1 cellular context compared by ENCODE assay signal in genomic region chr7:974820-975681, GRCh38.
TF ChIP-seq lines count a peak whose summit lies in the region.

A gene with protein sequence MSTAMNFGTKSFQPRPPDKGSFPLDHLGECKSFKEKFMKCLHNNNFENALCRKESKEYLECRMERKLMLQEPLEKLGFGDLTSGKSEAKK (minus strand): TSS chr7:975549. CDS start chr7:975509, 40 bp downstream.

TF ChIP-seq in GM12878, 131 proteins besides CTCF, POLR2A, EP300 and RAD21 (continued from another document and continues in another):
- TF ChIP-seq, protein P1, sequence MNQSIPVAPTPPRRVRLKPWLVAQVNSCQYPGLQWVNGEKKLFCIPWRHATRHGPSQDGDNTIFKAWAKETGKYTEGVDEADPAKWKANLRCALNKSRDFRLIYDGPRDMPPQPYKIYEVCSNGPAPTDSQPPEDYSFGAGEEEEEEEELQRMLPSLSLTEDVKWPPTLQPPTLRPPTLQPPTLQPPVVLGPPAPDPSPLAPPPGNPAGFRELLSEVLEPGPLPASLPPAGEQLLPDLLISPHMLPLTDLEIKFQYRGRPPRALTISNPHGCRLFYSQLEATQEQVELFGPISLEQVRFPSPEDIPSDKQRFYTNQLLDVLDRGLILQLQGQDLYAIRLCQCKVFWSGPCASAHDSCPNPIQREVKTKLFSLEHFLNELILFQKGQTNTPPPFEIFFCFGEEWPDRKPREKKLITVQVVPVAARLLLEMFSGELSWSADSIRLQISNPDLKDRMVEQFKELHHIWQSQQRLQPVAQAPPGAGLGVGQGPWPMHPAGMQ (IDR thresholded peaks at IDR 0.05; ENCODE audit: borderline replicate concordance) = no peak
- TF ChIP-seq, protein P2, sequence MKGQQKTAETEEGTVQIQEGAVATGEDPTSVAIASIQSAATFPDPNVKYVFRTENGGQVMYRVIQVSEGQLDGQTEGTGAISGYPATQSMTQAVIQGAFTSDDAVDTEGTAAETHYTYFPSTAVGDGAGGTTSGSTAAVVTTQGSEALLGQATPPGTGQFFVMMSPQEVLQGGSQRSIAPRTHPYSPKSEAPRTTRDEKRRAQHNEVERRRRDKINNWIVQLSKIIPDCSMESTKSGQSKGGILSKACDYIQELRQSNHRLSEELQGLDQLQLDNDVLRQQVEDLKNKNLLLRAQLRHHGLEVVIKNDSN (IDR thresholded peaks at IDR 0.05; ENCODE audit: borderline replicate concordance, extremely low read length, insufficient read depth, low read depth, low read length) = no peak
- TF ChIP-seq GATAD2B (conservative IDR thresholded peaks at IDR 0.05; ENCODE audit: low read depth) = peak; percentile 84
- TF ChIP-seq NR2C1 (IDR thresholded peaks at IDR 0.05) = peak; percentile 57
- TF ChIP-seq SMC3 (IDR thresholded peaks at IDR 0.05; ENCODE audit: borderline replicate concordance, low read length) = no peak
- TF ChIP-seq ZNF687 (IDR thresholded peaks at IDR 0.05) = 0 out of 2 replicates have a peak, but pooled peaks have one; percentile 60
- TF ChIP-seq KLF5 (IDR thresholded peaks at IDR 0.05; ENCODE audit: partially characterized antibody) = no peak
- TF ChIP-seq BCL3 (IDR thresholded peaks at IDR 0.05; ENCODE audit: borderline replicate concordance, insufficient read depth, low read depth, low read length, poor library complexity, severe bottlenecking) = peak; percentile 12
- no peak for TF ChIP-seq PAX8 (IDR thresholded peaks at IDR 0.05)
- TF ChIP-seq ETV6 (conservative IDR thresholded peaks at IDR 0.05 in 1 of 2, IDR thresholded peaks at IDR 0.05 in 1 of 2; ENCODE audit: borderline replicate concordance in 1 of 2, low read depth in 1 of 2) = no peak
- no peak for TF ChIP-seq YBX1 (IDR thresholded peaks at IDR 0.05)
- TF ChIP-seq PAX5 (IDR thresholded peaks at IDR 0.05; ENCODE audit: borderline replicate concordance, low read depth, low read length) = 0 out of 2 replicates have a peak, but pooled peaks have one; percentile 7
- no peak for TF ChIP-seq SUPT20H (IDR thresholded peaks at IDR 0.05; ENCODE audit: borderline replicate concordance, control insufficient read depth, low read depth, low read length)
- no peak for TF ChIP-seq PBX3 (IDR thresholded peaks at IDR 0.05; ENCODE audit: insufficient replicate concordance, low read depth, low read length)
- TF ChIP-seq BCL11A (IDR thresholded peaks at IDR 0.05; ENCODE audit: low read depth, low read length) = no peak
- peak; percentile 59; the same call in 1 of the 2 replicates for TF ChIP-seq HDGF (IDR thresholded peaks at IDR 0.05)
- TF ChIP-seq SP1 (IDR thresholded peaks at IDR 0.05; ENCODE audit: low read depth, low read length) = no peak
- TF ChIP-seq ATF7 (IDR thresholded peaks at IDR 0.05; ENCODE audit: low read depth) = no peak
- TF ChIP-seq RUNX3 (IDR thresholded peaks at IDR 0.05; ENCODE audit: low read length) = no peak
- 0 out of 2 replicates have a peak, but pooled peaks have one; percentile 44 for TF ChIP-seq CHD1 (IDR thresholded peaks at IDR 0.05; ENCODE audit: low read depth, low read length)
- no peak for TF ChIP-seq STAT3 (IDR thresholded peaks at IDR 0.05; ENCODE audit: low read depth, low read length)
- peak; percentile 49; the same call in 1 of the 2 replicates for TF ChIP-seq RELB (IDR thresholded peaks at IDR 0.05; ENCODE audit: low read depth)
- no peak for TF ChIP-seq ZBTB33 (IDR thresholded peaks at IDR 0.05)
- TF ChIP-seq NFXL1 (IDR thresholded peaks at IDR 0.05; ENCODE audit: borderline replicate concordance) = no peak
- peak; percentile 69; the same call in 1 of the 2 replicates for TF ChIP-seq STAT1 (conservative IDR thresholded peaks at IDR 0.05)
- TF ChIP-seq TCF7 (IDR thresholded peaks at IDR 0.05; ENCODE audit: borderline replicate concordance) = no peak
- TF ChIP-seq NR2C2 (IDR thresholded peaks at IDR 0.05; ENCODE audit: borderline replicate concordance, control insufficient read depth, insufficient read length, low read depth) = peak; percentile 95
- no peak for TF ChIP-seq MTA3 (IDR thresholded peaks at IDR 0.05; ENCODE audit: borderline replicate concordance, low read length)
- TF ChIP-seq BHLHE40 (IDR thresholded peaks at IDR 0.05; ENCODE audit: borderline replicate concordance in 1 of 2, low read depth in 2 of 2, low read length in 1 of 2) = peak; percentile 50 to 58; a peak in 2 of 4 replicates
- no peak for TF ChIP-seq FOXM1 (IDR thresholded peaks at IDR 0.05; ENCODE audit: low read depth, low read length)
- no peak for TF ChIP-seq GABPA (IDR thresholded peaks at IDR 0.05; ENCODE audit: low read depth)
- no peak for TF ChIP-seq TCF3 (IDR thresholded peaks at IDR 0.05; ENCODE audit: borderline replicate concordance, insufficient read depth, low read depth, low read length)
- no peak for TF ChIP-seq RCOR1 (conservative IDR thresholded peaks at IDR 0.05; ENCODE audit: low read depth, low read length)
- TF ChIP-seq POLR2AphosphoS2 (IDR thresholded peaks at IDR 0.05; ENCODE audit: low read depth, low read length) = peak; percentile 98
- peak; percentile 55; the same call in 1 of the 2 replicates for TF ChIP-seq TAF1 (IDR thresholded peaks at IDR 0.05; ENCODE audit: borderline replicate concordance, low read depth, low read length)
- no peak for TF ChIP-seq CHD4 (IDR thresholded peaks at IDR 0.05)
- TF ChIP-seq MTA2 (IDR thresholded peaks at IDR 0.05; ENCODE audit: low read depth) = no peak
- TF ChIP-seq, protein P3, sequence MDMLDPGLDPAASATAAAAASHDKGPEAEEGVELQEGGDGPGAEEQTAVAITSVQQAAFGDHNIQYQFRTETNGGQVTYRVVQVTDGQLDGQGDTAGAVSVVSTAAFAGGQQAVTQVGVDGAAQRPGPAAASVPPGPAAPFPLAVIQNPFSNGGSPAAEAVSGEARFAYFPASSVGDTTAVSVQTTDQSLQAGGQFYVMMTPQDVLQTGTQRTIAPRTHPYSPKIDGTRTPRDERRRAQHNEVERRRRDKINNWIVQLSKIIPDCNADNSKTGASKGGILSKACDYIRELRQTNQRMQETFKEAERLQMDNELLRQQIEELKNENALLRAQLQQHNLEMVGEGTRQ (IDR thresholded peaks at IDR 0.05; ENCODE audit: borderline replicate concordance, low read depth, low read length) = no peak
- TF ChIP-seq IRF3 (IDR thresholded peaks at IDR 0.05) = no peak
- TF ChIP-seq, protein P4, sequence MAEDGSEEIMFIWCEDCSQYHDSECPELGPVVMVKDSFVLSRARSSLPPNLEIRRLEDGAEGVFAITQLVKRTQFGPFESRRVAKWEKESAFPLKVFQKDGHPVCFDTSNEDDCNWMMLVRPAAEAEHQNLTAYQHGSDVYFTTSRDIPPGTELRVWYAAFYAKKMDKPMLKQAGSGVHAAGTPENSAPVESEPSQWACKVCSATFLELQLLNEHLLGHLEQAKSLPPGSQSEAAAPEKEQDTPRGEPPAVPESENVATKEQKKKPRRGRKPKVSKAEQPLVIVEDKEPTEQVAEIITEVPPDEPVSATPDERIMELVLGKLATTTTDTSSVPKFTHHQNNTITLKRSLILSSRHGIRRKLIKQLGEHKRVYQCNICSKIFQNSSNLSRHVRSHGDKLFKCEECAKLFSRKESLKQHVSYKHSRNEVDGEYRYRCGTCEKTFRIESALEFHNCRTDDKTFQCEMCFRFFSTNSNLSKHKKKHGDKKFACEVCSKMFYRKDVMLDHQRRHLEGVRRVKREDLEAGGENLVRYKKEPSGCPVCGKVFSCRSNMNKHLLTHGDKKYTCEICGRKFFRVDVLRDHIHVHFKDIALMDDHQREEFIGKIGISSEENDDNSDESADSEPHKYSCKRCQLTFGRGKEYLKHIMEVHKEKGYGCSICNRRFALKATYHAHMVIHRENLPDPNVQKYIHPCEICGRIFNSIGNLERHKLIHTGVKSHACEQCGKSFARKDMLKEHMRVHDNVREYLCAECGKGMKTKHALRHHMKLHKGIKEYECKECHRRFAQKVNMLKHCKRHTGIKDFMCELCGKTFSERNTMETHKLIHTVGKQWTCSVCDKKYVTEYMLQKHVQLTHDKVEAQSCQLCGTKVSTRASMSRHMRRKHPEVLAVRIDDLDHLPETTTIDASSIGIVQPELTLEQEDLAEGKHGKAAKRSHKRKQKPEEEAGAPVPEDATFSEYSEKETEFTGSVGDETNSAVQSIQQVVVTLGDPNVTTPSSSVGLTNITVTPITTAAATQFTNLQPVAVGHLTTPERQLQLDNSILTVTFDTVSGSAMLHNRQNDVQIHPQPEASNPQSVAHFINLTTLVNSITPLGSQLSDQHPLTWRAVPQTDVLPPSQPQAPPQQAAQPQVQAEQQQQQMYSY (CRISPR knock-in tag; IDR thresholded peaks at IDR 0.05) = no peak
- TF ChIP-seq BMI1 (IDR thresholded peaks at IDR 0.05; ENCODE audit: borderline replicate concordance) = no peak
- TF ChIP-seq EZH2 (IDR thresholded peaks at IDR 0.05; ENCODE audit: borderline replicate concordance, control insufficient read depth, low read depth, low read length) = no peak
- no peak for TF ChIP-seq RFX5 (IDR thresholded peaks at IDR 0.05; ENCODE audit: low read depth, low read length)
- TF ChIP-seq HDAC2 (IDR thresholded peaks at IDR 0.05) = no peak
- TF ChIP-seq BRCA1 (IDR thresholded peaks at IDR 0.05; ENCODE audit: low read depth, low read length) = no peak
- no peak for TF ChIP-seq TBL1XR1 (IDR thresholded peaks at IDR 0.05; ENCODE audit: low read depth, low read length)
